In the genomic region with DNA sequence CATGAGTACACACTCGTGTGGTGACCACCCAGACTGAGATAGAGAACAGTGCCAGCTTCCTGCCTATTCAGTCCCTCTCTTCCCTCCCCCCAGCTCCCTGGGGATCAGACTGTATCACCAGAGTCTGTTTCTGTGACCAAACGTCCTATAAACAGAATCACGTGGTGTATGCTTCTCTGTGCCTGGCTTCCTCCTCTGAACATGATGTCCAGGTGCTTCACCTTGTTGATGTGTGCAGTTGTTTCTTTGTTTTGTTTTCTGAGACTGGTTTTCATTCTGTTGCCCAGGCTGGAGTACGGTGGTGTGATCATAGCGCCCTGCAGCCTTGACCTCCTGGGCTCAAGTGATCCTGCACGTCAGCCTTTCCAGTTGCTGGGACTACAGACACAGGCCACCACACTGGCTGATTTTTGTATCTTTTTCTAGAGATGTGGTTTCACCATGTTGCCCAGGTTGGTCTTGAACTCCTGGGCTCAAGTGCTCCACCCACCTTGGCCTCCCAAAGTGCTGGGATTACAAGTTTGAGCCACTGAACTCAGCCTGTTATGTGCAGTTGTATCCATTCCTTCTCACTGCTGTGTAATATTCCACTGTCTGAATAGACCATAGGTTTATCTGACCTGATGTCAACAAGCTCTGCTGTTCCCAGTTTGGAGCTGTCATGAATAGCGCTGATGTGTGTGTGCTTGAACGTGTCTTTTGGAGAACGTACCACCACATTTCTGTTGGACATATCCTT, we compare ENCODE assay signal across 10 cellular contexts. TPM values are rescaled to one million over a fixed set of nuclear protein-coding genes. Genes with fewer than 3 reads are reported as not detected.
A peak's percentile ranks its signal among the peaks of the same experiment; 100 is the strongest.
DNase-seq lines count a peak whose midpoint lies in the region; ATAC-seq and TF ChIP-seq lines count a peak whose summit lies in the region.
"Had no signal": no experiment of that assay in that cellular context is flagged by ENCODE, and none has a peak within 500 bp of the region (broad histone marks: within the 10 kb centered on the region; RNA-seq: fewer than 3 reads in every experiment).

No MANE protein-coding gene starts in this region.

- H3K27me3 Mint-ChIP-seq in naive B cell = no peaks in the 10 kb centered on the region
- H3K27me3 Mint-ChIP-seq in activated T-cell treated with anti-CD3 and anti-CD28 coated beads, Interleukin-2, amount 50 U/mL, for 24 hours = no peaks in the 10 kb centered on the region

- peak overlapping the region; percentile 87 to 99 (median 99) for H3K27ac Mint-ChIP-seq in naive B cell
- H3K27ac Mint-ChIP-seq in activated T-cell treated with anti-CD3 and anti-CD28 coated beads, Interleukin-2, amount 50 U/mL, for 24 hours = no peak overlapping the region

- H3K9me3 Mint-ChIP-seq in naive B cell = peaks cover 0 to 3% (median 0%) of the 10 kb centered on the region in 7 donors
- no peaks in the 10 kb centered on the region for H3K9me3 Mint-ChIP-seq in activated T-cell treated with anti-CD3 and anti-CD28 coated beads, Interleukin-2, amount 50 U/mL, for 24 hours

- H3K4me3 Mint-ChIP-seq in naive B cell = peak overlapping the region; percentile 50 to 90 (median 78)
- no peak overlapping the region for H3K4me3 Mint-ChIP-seq in activated T-cell treated with anti-CD3 and anti-CD28 coated beads, Interleukin-2, amount 50 U/mL, for 24 hours

- H3K4me3 ChIP-seq in NB4 (ENCODE audit: low read depth, low read length) = no peak overlapping the region

- no peak for TF ChIP-seq POLR2A in NB4 (IDR thresholded peaks at IDR 0.05; ENCODE audit: extremely low read depth, insufficient read length)

- peak; percentile 63 for DNase-seq in H4 (ENCODE audit: low spot score)
- peak; percentile 87 for DNase-seq in NB4 (ENCODE audit: low read depth)
- DNase-seq in naive B cell = peak; percentile 82
- no peak for DNase-seq in NCI-H1694 treated with DMSO at 0.1 percent for 48 hours (lab: John Stamatoyannopoulos, UW)
- DNase-seq in activated T-cell treated with anti-CD3 and anti-CD28 coated beads, Interleukin-2, amount 50 U/mL, for 24 hours = no peak
- no peak for DNase-seq in NCI-H526 treated with DMSO at 0.1 percent for 48 hours (lab: John Stamatoyannopoulos, UW)

- ATAC-seq in GM18858 (IDR thresholded peaks at IDR 0.05; ENCODE audit: unreplicated experiment) (peak; percentile 27), naive B cell (ENCODE audit: low read depth in 2 of 2) (peak; percentile 52 to 56), GM21515 (IDR thresholded peaks at IDR 0.05; ENCODE audit: unreplicated experiment) (no peak)

- H3K36me3 Mint-ChIP-seq in naive B cell = no peaks in the 10 kb centered on the region
- no peaks in the 10 kb centered on the region for H3K36me3 Mint-ChIP-seq in activated T-cell treated with anti-CD3 and anti-CD28 coated beads, Interleukin-2, amount 50 U/mL, for 24 hours (ENCODE audit: low read depth)

- peaks cover 52 to 97% (median 86%) of the 10 kb centered on the region in 3 donors for H3K4me1 Mint-ChIP-seq in naive B cell
- H3K4me1 Mint-ChIP-seq in activated T-cell treated with anti-CD3 and anti-CD28 coated beads, Interleukin-2, amount 50 U/mL, for 24 hours (ENCODE audit: low read depth) = peaks cover 55% of the 10 kb centered on the region

- no peak for TF ChIP-seq CTCF in NB4 (IDR thresholded peaks at IDR 0.05; ENCODE audit: low read depth, low read length)

RNA-seq across cellular contexts. Expression of a gene that starts 28.9 kb away (rescaled TPM):
- not detected in 2 replicates for total RNA-seq in H4 (2014; rRNA removed; shearing (Covaris generic))
- not detected for polyA plus RNA-seq in naive B cell (ENCODE audit: low read depth in 6 of 6)
- total RNA-seq: chondrocyte, LHCN-M2 had no signal

RNA-seq across cellular contexts. Expression of a gene that starts 33.8 kb away (rescaled TPM):
- not detected in 2 replicates for total RNA-seq in H4 (2014; rRNA removed; shearing (Covaris generic))
- polyA plus RNA-seq in naive B cell (ENCODE audit: low read depth in 6 of 6) = not detected
- total RNA-seq: chondrocyte, LHCN-M2 had no signal

RNA-seq across cellular contexts. Expression of a gene that starts 35.2 kb away (rescaled TPM):
- 19.9 and 21.8 TPM in 2 replicates for total RNA-seq in H4 (2014; rRNA removed; shearing (Covaris generic))
- 10 to 100 TPM; 18.1 to 38.3 (median 30.0) TPM for polyA plus RNA-seq in naive B cell (ENCODE audit: low read depth in 6 of 6)

RNA-seq across cellular contexts. Expression of a gene that starts 36.6 kb away (rescaled TPM):
- total RNA-seq in H4 (2014; rRNA removed; shearing (Covaris generic)) = not detected in 2 replicates
- not detected for polyA plus RNA-seq in naive B cell (ENCODE audit: low read depth in 6 of 6)
- total RNA-seq: chondrocyte, LHCN-M2 had no signal

RNA-seq across cellular contexts. Expression of a gene that starts 40.9 kb away (rescaled TPM):
- total RNA-seq in H4 (2014; rRNA removed; shearing (Covaris generic)) = not detected in 2 replicates
- not detected for polyA plus RNA-seq in naive B cell (ENCODE audit: low read depth in 6 of 6)
- total RNA-seq: chondrocyte, LHCN-M2 had no signal

Comparison
In these comparisons a context has a peak if more than half of its experiments do, and no peak if none do; other contexts are left out.
1. DNase-seq: peak in H4 (single experiment), NB4 (single experiment) and naive B cell (single experiment); none in NCI-H1694 treated with DMSO at 0.1 percent for 48 hours (single experiment), activated T-cell treated with anti-CD3 and anti-CD28 coated beads, Interleukin-2, amount 50 U/mL, for 24 hours (single experiment) and NCI-H526 treated with DMSO at 0.1 percent for 48 hours (single experiment).